In the genomic region with DNA sequence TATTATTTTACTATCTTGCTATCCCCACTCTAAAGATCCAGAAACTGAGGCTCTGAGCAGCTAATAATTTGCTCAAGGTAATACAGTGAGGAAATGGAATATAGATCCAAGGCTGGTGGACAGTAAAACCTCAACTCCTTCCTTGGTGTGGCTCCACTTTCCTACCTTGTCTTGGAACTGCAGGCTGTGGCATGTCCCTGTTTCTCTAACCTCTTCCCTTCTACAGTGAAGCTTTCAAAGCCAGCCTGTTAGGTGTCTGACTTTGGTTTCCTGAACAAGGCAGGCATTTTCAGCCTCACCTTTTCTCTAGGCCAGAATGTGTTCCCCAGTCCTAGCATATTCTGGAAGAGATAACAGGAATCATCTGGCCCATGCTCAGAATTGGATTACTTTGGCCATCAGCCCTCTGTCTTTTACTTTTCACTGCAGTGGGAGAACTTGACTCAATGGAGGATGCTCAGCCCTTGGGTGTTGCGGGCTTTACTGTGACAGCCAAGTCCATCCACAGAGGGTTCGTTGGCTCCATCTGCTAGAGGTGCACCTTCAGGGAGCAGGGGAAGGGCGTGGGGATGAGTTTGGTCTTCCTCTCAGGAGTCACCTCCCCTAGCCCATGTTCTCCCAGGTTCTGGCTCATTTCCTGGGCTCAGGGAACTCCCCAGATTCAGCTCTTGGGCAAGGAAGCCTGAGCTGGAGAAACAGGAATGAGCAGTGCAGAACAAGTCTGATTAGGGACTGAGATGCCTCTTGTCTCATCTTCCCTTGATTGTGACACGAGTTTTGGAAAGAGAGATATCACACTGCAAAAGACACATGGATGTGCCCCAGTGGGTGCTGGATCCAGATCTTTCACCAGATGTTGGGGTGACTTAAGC, we compare ENCODE assay signal across 12 cellular contexts. TPM values are rescaled to one million over a fixed set of nuclear protein-coding genes. Genes with fewer than 3 reads are reported as not detected.
A peak's percentile ranks its signal among the peaks of the same experiment; 100 is the strongest.
DNase-seq lines count a peak whose midpoint lies in the region; ATAC-seq and TF ChIP-seq lines count a peak whose summit lies in the region.
"Had no signal": no experiment of that assay in that cellular context is flagged by ENCODE, and none has a peak within 500 bp of the region (broad histone marks: within the 10 kb centered on the region; RNA-seq: fewer than 3 reads in every experiment).

No MANE protein-coding gene starts in this region.

- peaks cover 63% of the 10 kb centered on the region for H3K27me3 ChIP-seq in iPS-15b (ENCODE audit: control insufficient read depth, insufficient read depth, low read length)
- no peaks in the 10 kb centered on the region for H3K27me3 ChIP-seq in stomach smooth muscle (ENCODE audit: control insufficient read depth in 1 of 2, insufficient read depth in 2 of 2, low read length in 2 of 2)
- H3K27me3 ChIP-seq in upper lobe of right lung, result peaks cover 22% of the 10 kb centered on the region

- H3K36me3 Mint-ChIP-seq in activated naive CD8-positive, alpha-beta T cell treated with anti-CD3 and anti-CD28 coated beads for 36 hours, result no peaks in the 10 kb centered on the region

- H3K36me3 ChIP-seq in iPS-15b (ENCODE audit: control insufficient read depth, insufficient read depth, low read length) (no peaks in the 10 kb centered on the region), stomach smooth muscle (ENCODE audit: control insufficient read depth in 2 of 2, insufficient read depth in 2 of 2, low read length in 2 of 2) (peaks cover 5 to 8% of the 10 kb centered on the region in 2 donors), upper lobe of right lung (no peaks in the 10 kb centered on the region)
- H3K36me3 ChIP-seq: left ventricle myocardium inferior had no signal

- no peak for TF ChIP-seq CTCF in upper lobe of right lung (IDR thresholded peaks at IDR 0.05)

- H3K4me3 ChIP-seq in iPS-15b (ENCODE audit: low read depth, low read length), result peak overlapping the region; percentile 30
- H3K4me3 ChIP-seq in stomach smooth muscle (ENCODE audit: low read length in 2 of 2), result peak overlapping the region; percentile 54 to 77
- no peak overlapping the region for H3K4me3 ChIP-seq in upper lobe of right lung

- H3K9me3 ChIP-seq in iPS-15b (ENCODE audit: control insufficient read depth, insufficient read depth, low read length) (no peaks in the 10 kb centered on the region), stomach smooth muscle (ENCODE audit: control insufficient read depth in 2 of 2, low read length in 2 of 2) (no peaks in the 10 kb centered on the region), upper lobe of right lung (no peaks in the 10 kb centered on the region)
- H3K9me3 ChIP-seq: left ventricle myocardium inferior had no signal

- H3K9ac ChIP-seq in iPS-15b (ENCODE audit: low read depth, low read length) (no peak overlapping the region), stomach smooth muscle (ENCODE audit: low read length in 2 of 2) (peak overlapping the region; percentile 73 to 83)

- H3K4me3 Mint-ChIP-seq in activated naive CD8-positive, alpha-beta T cell treated with anti-CD3 and anti-CD28 coated beads for 36 hours, result peak overlapping the region; percentile 64

- H3K4me1 ChIP-seq in iPS-15b (ENCODE audit: control insufficient read depth, insufficient read depth, low read length) (peaks cover 15% of the 10 kb centered on the region), stomach smooth muscle (ENCODE audit: control insufficient read depth, insufficient read depth, low read length) (peaks cover 56% of the 10 kb centered on the region), upper lobe of right lung (peaks cover 8% of the 10 kb centered on the region)

- no peak overlapping the region for H3K27ac Mint-ChIP-seq in activated naive CD8-positive, alpha-beta T cell treated with anti-CD3 and anti-CD28 coated beads for 36 hours

- H3K4me1 Mint-ChIP-seq in activated naive CD8-positive, alpha-beta T cell treated with anti-CD3 and anti-CD28 coated beads for 36 hours, result peaks cover 25% of the 10 kb centered on the region

- DNase-seq in activated effector memory CD4-positive, alpha-beta T cell treated with anti-CD3 and anti-CD28 coated beads, Interleukin-2, amount 50 U/mL, for 16 hours, result peak; percentile 58
- DNase-seq in activated effector memory CD4-positive, alpha-beta T cell treated with Interleukin-2 at 50 U/mL for 16 hours, result no peak
- DNase-seq in activated naive CD8-positive, alpha-beta T cell treated with anti-CD3 and anti-CD28 coated beads for 36 hours, result no peak
- DNase-seq in NCI-H226 (no peak), upper lobe of right lung (no peak), medulla oblongata (ENCODE audit: extremely low spot score) (no peak)
- DNase-seq: activated CD8-positive, alpha-beta memory T cell treated with anti-CD3 and anti-CD28 coated beads, Interleukin-2, amount 50 U/mL, for 48 hours; cerebellar nuclear complex; left ventricle myocardium inferior had no signal

- H3K27ac ChIP-seq in stomach smooth muscle (ENCODE audit: low read length) (peak overlapping the region; percentile 62), upper lobe of right lung (no peak overlapping the region)
- H3K27ac ChIP-seq: left ventricle myocardium inferior had no signal

- peaks cover 51% of the 10 kb centered on the region for H3K27me3 Mint-ChIP-seq in activated naive CD8-positive, alpha-beta T cell treated with anti-CD3 and anti-CD28 coated beads for 36 hours

- H3K9me3 Mint-ChIP-seq in activated naive CD8-positive, alpha-beta T cell treated with anti-CD3 and anti-CD28 coated beads for 36 hours, result no peaks in the 10 kb centered on the region

- ATAC-seq in upper lobe of right lung, result no peak

- intact Hi-C loops in upper lobe of right lung (cut with DNase I), result no loop called here

RNA-seq across cellular contexts. Expression of a gene that starts 1.1 kb away (rescaled TPM):
- under 1 TPM; 0.60 to 0.64 TPM for total RNA-seq in activated naive CD8-positive, alpha-beta T cell treated with anti-CD3 and anti-CD28 coated beads for 36 hours
- total RNA-seq in upper lobe of right lung, result not detected
- total RNA-seq: left ventricle myocardium inferior, LHCN-M2 had no signal
